ENCODE assay signal across 18 cellular contexts in the genomic region with DNA sequence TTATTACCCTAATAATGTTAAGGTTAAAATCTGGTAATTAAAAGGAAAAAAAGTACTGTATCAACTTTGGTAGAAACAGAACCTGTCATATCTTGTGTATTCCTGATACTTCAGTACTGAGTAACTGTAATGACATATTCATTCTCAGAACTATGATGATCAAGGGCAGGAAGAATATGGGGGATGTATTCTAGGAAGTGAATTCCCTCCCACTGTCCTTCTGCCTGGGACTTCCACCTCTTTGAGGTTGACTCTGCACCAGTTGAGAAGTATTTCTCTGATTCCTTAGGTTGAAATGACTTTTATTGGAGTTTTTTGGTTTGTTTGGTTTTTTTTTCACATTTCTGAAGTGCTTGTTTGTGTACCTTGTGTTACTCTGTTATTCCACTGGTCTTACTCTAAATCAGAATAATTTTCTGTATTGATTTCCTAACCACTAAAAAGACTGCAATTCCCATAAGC. TPM values are rescaled to one million over a fixed set of nuclear protein-coding genes. Genes with fewer than 3 reads are reported as not detected.
DNase-seq lines count a peak whose midpoint lies in the region; ATAC-seq, FAIRE-seq and TF ChIP-seq lines count a peak whose summit lies in the region.
"Had no signal": no experiment of that assay in that cellular context is flagged by ENCODE, and none has a peak within 500 bp of the region (broad histone marks: within the 10 kb centered on the region; RNA-seq: fewer than 3 reads in every experiment).

No MANE protein-coding gene starts in this region.

- H2AFZ ChIP-seq in SK-N-SH (ENCODE audit: low read depth) (no peak overlapping the region), DND-41 (ENCODE audit: low read depth, low read length) (no peak overlapping the region)

- H3K9me3 Mint-ChIP-seq in central memory CD8-positive, alpha-beta T cell: no peaks in the 10 kb centered on the region
- H3K9me3 Mint-ChIP-seq in type B pancreatic cell: no peaks in the 10 kb centered on the region
- H3K9me3 Mint-ChIP-seq: CD8-positive, alpha-beta memory T cell had no signal

- peak overlapping the region; percentile 71 for H3K27ac Mint-ChIP-seq in central memory CD8-positive, alpha-beta T cell (ENCODE audit: low read depth)
- no peak overlapping the region for H3K27ac Mint-ChIP-seq in type B pancreatic cell

- H3F3A ChIP-seq in SK-N-SH (replicated peaks; ENCODE audit: insufficient read depth): peaks cover 8% of the 10 kb centered on the region

- no peak for TF ChIP-seq RAD21 in SK-N-SH (IDR thresholded peaks at IDR 0.05; ENCODE audit: low read length)

- DNase-seq in SK-N-SH (no peak), DND-41 (peak; percentile 36), SK-N-MC (ENCODE audit: low read depth, low spot score) (no peak), type B pancreatic cell (ENCODE audit: extremely low spot score, unreplicated experiment) (no peak), urothelium cell line (ENCODE audit: low spot score) (no peak), GM12892 (ENCODE audit: insufficient read length) (no peak)
- DNase-seq in central memory CD8-positive, alpha-beta T cell (ENCODE audit: low spot score in 2 of 2): no peak
- DNase-seq: 8988T; brain microvascular endothelial cell; CD8-positive, alpha-beta memory T cell; effector CD4-positive, alpha-beta T cell; NCI-H1048; SJCRH30; stimulated activated CD8-positive, alpha-beta memory T cell treated with anti-CD3 and anti-CD28 coated beads, Interleukin-4, amount 100 ng/mL, for 48 hours had no signal

- H3K36me3 ChIP-seq in SK-N-SH (replicated peaks in 1 of 2; ENCODE audit: control insufficient read depth in 1 of 2, insufficient read depth in 2 of 2, low read length in 1 of 2): peaks cover 19 to 31% of the 10 kb centered on the region in 2 experiments
- peaks cover 32% of the 10 kb centered on the region for H3K36me3 ChIP-seq in DND-41 (ENCODE audit: insufficient read depth, low read length)
- H3K36me3 ChIP-seq in SK-N-MC (ENCODE audit: insufficient read depth, low read length): peaks cover 18% of the 10 kb centered on the region

- no peak overlapping the region for H3K4me3 Mint-ChIP-seq in central memory CD8-positive, alpha-beta T cell
- no peak overlapping the region for H3K4me3 Mint-ChIP-seq in type B pancreatic cell

- CTCF ChIA-PET in SK-N-SH (lab: Yijun Ruan, JAX): interaction anchor here (1.3 kb wide), 1 partner anchor 11 kb away, joined by 7 read pairs; no protein-coding TSS in a partner anchor

- H3K4me1 ChIP-seq in SK-N-SH (ENCODE audit: control insufficient read depth in 1 of 2, insufficient read depth in 2 of 2, low read depth in 1 of 2, low read length in 1 of 2): peaks cover 16 to 40% of the 10 kb centered on the region in 2 experiments; a peak in 3 of 4 replicates
- H3K4me1 ChIP-seq in DND-41 (ENCODE audit: insufficient read depth, low read length): peaks cover 62% of the 10 kb centered on the region

- no peak for TF ChIP-seq POLR2A in GM12892 (IDR thresholded peaks at IDR 0.05; ENCODE audit: low read depth, low read length)

- H3K27me3 Mint-ChIP-seq in central memory CD8-positive, alpha-beta T cell: no peaks in the 10 kb centered on the region
- no peaks in the 10 kb centered on the region for H3K27me3 Mint-ChIP-seq in type B pancreatic cell
- H3K27me3 Mint-ChIP-seq: CD8-positive, alpha-beta memory T cell had no signal

- FAIRE-seq in urothelium cell line (lab: Jason Lieb, UNC) (no peak), GM12892 (lab: Jason Lieb, UNC) (no peak)

- no peak overlapping the region for H3K9ac ChIP-seq in SK-N-SH
- no peak overlapping the region for H3K9ac ChIP-seq in DND-41 (ENCODE audit: low read depth, low read length)
- no peak overlapping the region for H3K9ac ChIP-seq in SK-N-MC (ENCODE audit: insufficient read length)

- H3K4me2 ChIP-seq in SK-N-SH (no peak overlapping the region), DND-41 (ENCODE audit: insufficient read depth, low read length) (peak overlapping the region; percentile 41; the same call in 1 of the 2 replicates)

- H3K27me3 ChIP-seq in SK-N-SH (ENCODE audit: insufficient read depth) (no peaks in the 10 kb centered on the region), DND-41 (ENCODE audit: insufficient read depth, low read length, poor library complexity) (no peaks in the 10 kb centered on the region)
- H3K27me3 ChIP-seq: brain microvascular endothelial cell, SJCRH30, tibial nerve had no signal

- H3K9me3 ChIP-seq in SK-N-SH (no peaks in the 10 kb centered on the region), DND-41 (ENCODE audit: insufficient read depth, low read length, severe bottlenecking) (no peaks in the 10 kb centered on the region), SK-N-MC (ENCODE audit: low read depth, low read length) (no peaks in the 10 kb centered on the region)
- H3K9me3 ChIP-seq: SJCRH30, tibial nerve had no signal

- no peak for TF ChIP-seq EP300 in SK-N-SH (IDR thresholded peaks at IDR 0.05; ENCODE audit: borderline replicate concordance in 1 of 2, low read depth in 1 of 2, low read length in 1 of 2)

- no peaks in the 10 kb centered on the region for H3K9me2 ChIP-seq in SK-N-SH

- H3K27ac ChIP-seq in SK-N-SH (ENCODE audit: low read depth in 2 of 2, low read length in 1 of 2) (no peak overlapping the region; a peak in 1 of 4 replicates), DND-41 (ENCODE audit: low read length) (peak overlapping the region; percentile 59), SK-N-MC (peak overlapping the region; percentile 72)
- H3K27ac ChIP-seq: brain microvascular endothelial cell, SJCRH30, tibial nerve, VCaP had no signal

- H3K36me3 Mint-ChIP-seq in central memory CD8-positive, alpha-beta T cell (ENCODE audit: insufficient read depth): peaks cover 8% of the 10 kb centered on the region
- peaks cover 10% of the 10 kb centered on the region for H3K36me3 Mint-ChIP-seq in type B pancreatic cell

- ATAC-seq in SK-N-SH treated with all-trans-retinoic acid at 6 μM for 48 hours (peak; percentile 37), DND-41 (ENCODE audit: insufficient read depth, low read depth) (peak; percentile 73)
- no peak for ATAC-seq in central memory CD8-positive, alpha-beta T cell (replicated peaks; ENCODE audit: extremely low read depth, poor library complexity, severe bottlenecking)

- peaks cover 56% of the 10 kb centered on the region for H3K4me1 Mint-ChIP-seq in central memory CD8-positive, alpha-beta T cell
- peaks cover 14% of the 10 kb centered on the region for H3K4me1 Mint-ChIP-seq in type B pancreatic cell (ENCODE audit: unreplicated experiment)

- POLR2A ChIA-PET in SK-N-SH (lab: Yijun Ruan, JAX): no interaction called here

- H3K4me3 ChIP-seq in SK-N-SH (ENCODE audit: low read depth in 2 of 2, low read length in 1 of 2) (no peak overlapping the region), DND-41 (ENCODE audit: low read depth in 1 of 2, low read length in 2 of 2) (no peak overlapping the region), SK-N-MC (no peak overlapping the region)
- H3K4me3 ChIP-seq: SJCRH30, tibial nerve had no signal

- TF ChIP-seq CTCF in SK-N-SH (IDR thresholded peaks at IDR 0.05) (no peak), DND-41 (IDR thresholded peaks at IDR 0.05; ENCODE audit: borderline replicate concordance, extremely low read depth, low read length, poor library complexity, severe bottlenecking) (no peak), type B pancreatic cell (conservative IDR thresholded peaks at IDR 0.05) (no peak)

- H4K20me1 ChIP-seq in SK-N-SH (ENCODE audit: insufficient read depth) (peaks cover 43% of the 10 kb centered on the region), DND-41 (ENCODE audit: insufficient read depth, low read length) (peaks cover 22% of the 10 kb centered on the region; the same call in 1 of the 2 replicates)

- peaks cover 57% of the 10 kb centered on the region for H3K79me2 ChIP-seq in SK-N-SH (ENCODE audit: insufficient read depth)
- H3K79me2 ChIP-seq in DND-41 (ENCODE audit: insufficient read depth, low read length): peaks cover 72% of the 10 kb centered on the region

TF ChIP-seq in SK-N-SH treated with all-trans-retinoic acid at 6 μM for 48 hours, 23 proteins besides CTCF, POLR2A, EP300 and RAD21:
- TF ChIP-seq ZNF70 (CRISPR knock-in tag; IDR thresholded peaks at IDR 0.05): no peak

TF ChIP-seq in SK-N-SH, 30 proteins besides CTCF, POLR2A, EP300 and RAD21 (continues in another document):
- TF ChIP-seq TCF12 (IDR thresholded peaks at IDR 0.05) (no peak), TAF1 (IDR thresholded peaks at IDR 0.05; ENCODE audit: borderline replicate concordance, low read depth, low read length) (no peak), FOXJ3 (CRISPR knock-in tag; IDR thresholded peaks at IDR 0.05) (no peak)
- TF ChIP-seq, protein P1, sequence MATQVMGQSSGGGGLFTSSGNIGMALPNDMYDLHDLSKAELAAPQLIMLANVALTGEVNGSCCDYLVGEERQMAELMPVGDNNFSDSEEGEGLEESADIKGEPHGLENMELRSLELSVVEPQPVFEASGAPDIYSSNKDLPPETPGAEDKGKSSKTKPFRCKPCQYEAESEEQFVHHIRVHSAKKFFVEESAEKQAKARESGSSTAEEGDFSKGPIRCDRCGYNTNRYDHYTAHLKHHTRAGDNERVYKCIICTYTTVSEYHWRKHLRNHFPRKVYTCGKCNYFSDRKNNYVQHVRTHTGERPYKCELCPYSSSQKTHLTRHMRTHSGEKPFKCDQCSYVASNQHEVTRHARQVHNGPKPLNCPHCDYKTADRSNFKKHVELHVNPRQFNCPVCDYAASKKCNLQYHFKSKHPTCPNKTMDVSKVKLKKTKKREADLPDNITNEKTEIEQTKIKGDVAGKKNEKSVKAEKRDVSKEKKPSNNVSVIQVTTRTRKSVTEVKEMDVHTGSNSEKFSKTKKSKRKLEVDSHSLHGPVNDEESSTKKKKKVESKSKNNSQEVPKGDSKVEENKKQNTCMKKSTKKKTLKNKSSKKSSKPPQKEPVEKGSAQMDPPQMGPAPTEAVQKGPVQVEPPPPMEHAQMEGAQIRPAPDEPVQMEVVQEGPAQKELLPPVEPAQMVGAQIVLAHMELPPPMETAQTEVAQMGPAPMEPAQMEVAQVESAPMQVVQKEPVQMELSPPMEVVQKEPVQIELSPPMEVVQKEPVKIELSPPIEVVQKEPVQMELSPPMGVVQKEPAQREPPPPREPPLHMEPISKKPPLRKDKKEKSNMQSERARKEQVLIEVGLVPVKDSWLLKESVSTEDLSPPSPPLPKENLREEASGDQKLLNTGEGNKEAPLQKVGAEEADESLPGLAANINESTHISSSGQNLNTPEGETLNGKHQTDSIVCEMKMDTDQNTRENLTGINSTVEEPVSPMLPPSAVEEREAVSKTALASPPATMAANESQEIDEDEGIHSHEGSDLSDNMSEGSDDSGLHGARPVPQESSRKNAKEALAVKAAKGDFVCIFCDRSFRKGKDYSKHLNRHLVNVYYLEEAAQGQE (IDR thresholded peaks at IDR 0.05; ENCODE audit: low read depth, low read length): no peak

RNA-seq across cellular contexts. Expression of a gene that starts 36.9 kb away (rescaled TPM):
- 8.5 and 9.9 TPM in 2 replicates for polyA plus RNA-seq in SK-N-SH (2012; rRNA removed)
- 19.1 and 21.4 TPM in 2 replicates for polyA plus RNA-seq in SK-N-SH (2012; cell fraction: cytosol; rRNA removed)
- polyA plus RNA-seq in SK-N-SH (2012; cell fraction: nucleus; rRNA removed): 5.9 and 10.8 TPM in 2 replicates
- total RNA-seq in type B pancreatic cell (ENCODE audit: low replicate concordance): 34.4 and 47.5 TPM in 2 replicates
- polyA plus RNA-seq in GM12892 (2012; ENCODE audit: missing spikeins): 3.2 TPM

RNA-seq across cellular contexts. Expression of a gene that starts 56.2 kb away (rescaled TPM):
- polyA plus RNA-seq in SK-N-SH (2012; rRNA removed): 0.05 TPM in 1 of 2 replicates, not detected in the other
- polyA plus RNA-seq in SK-N-SH (2012; cell fraction: cytosol; rRNA removed): 0.01 TPM in 1 of 2 replicates, not detected in the other
- not detected in 2 replicates for polyA plus RNA-seq in SK-N-SH (2012; cell fraction: nucleus; rRNA removed)
- total RNA-seq in type B pancreatic cell (ENCODE audit: low replicate concordance): 0.19 TPM in 1 of 2 replicates, not detected in the other
- not detected for polyA plus RNA-seq in GM12892 (2012; ENCODE audit: missing spikeins)
- total RNA-seq: CD8-positive, alpha-beta memory T cell; liver; tibial nerve had no signal
- polyA plus RNA-seq: CD8-positive, alpha-beta memory T cell; liver had no signal

Comparison
In these comparisons a context has a peak if more than half of its experiments do, and no peak if none do; other contexts are left out.
1. H3K27ac ChIP-seq: peak in DND-41 (single experiment) and SK-N-MC (single experiment); none in SK-N-SH (0 of 2).